In the genomic region with DNA sequence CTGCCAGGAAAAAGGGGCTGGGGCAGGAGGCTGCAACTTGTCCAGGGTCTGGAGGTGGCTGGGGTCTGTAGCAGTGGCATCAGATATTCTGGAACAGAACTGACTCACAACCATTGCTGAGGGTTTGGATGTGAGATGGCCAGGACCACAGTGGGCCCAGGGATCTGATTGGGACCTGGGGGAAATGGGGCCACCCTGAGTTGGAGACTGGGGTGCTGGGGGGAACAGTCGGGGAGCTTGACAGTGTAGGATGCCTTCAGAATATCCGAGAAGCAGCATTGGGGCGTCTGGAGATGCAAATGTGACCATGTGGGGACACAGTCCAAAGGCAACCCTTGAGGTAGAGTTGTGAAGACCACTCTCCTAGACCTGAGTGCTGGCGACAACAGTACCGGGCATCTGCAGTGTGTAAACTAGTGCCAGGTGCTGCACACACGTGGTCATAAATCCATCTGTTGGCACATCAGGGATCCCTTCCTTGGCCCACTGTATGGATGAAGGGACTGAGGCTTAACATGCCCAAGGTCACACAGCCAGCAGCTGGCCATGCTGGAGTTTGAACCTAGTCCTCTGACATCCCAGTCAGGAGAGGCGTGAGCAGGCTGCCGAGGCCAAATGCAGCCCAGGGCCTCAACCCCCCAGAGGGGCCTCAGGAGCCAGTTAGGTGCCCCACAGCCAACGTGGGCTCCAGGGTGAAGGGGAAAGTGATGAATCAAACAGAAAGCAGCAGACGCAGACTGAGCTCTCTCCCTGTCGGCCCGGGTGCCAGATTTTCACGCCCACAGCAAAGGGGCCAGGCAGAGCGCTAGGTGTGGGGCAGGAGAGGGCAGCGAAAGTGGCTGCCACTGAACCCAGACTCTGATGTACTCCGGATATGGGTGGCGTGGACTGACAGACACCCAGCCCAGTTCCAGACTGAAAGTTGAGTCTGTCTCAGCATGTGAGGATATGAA, we compare ENCODE assay signal across 9 cellular contexts. TPM values are rescaled to one million over a fixed set of nuclear protein-coding genes. Genes with fewer than 3 reads are reported as not detected.
DNase-seq lines count a peak whose midpoint lies in the region; ATAC-seq, FAIRE-seq and TF ChIP-seq lines count a peak whose summit lies in the region.
"Had no signal": no experiment of that assay in that cellular context is flagged by ENCODE, and none has a peak within 500 bp of the region (broad histone marks: within the 10 kb centered on the region; RNA-seq: fewer than 3 reads in every experiment).

No MANE protein-coding gene starts in this region.

- intact Hi-C loops in heart left ventricle (cut with DNase I) (loop anchor here in 1 of 10 donors (2.0 kb wide), 1 partner anchor 13 kb away; no protein-coding TSS in a partner anchor), Right ventricle myocardium superior (cut with DNase I) (no loop called here), HepG2 (cut with micrococcal nuclease; ENCODE audit: unreplicated experiment) (loop anchor here (2.0 kb wide), 1 partner anchor 15 kb away; no protein-coding TSS in a partner anchor)

- CTCF ChIA-PET in activated CD8-positive, alpha-beta T cell treated with anti-CD3 and anti-CD28 coated beads, Interleukin-2, amount 10 ng/mL, durations not matched to agents 7 days and 5 days (lab: Charles Lee) = interaction anchor here (3.1 to 11.1 kb wide), 3 partner anchors 7 to 21 kb away, joined by 15 to 535 read pairs (median 387); a partner anchor contains a TSS
- CTCF ChIA-PET in HepG2 (lab: Yijun Ruan, JAX; ENCODE audit: low intra/inter-chr PET ratio, low total read pairs) = interaction anchor here (1.0 kb wide), 1 partner anchor 26 kb away, joined by 3 read pairs; no protein-coding TSS in a partner anchor

- no peaks in the 10 kb centered on the region for H4K20me1 ChIP-seq in HepG2 (ENCODE audit: insufficient read depth, low read length)

- TF ChIP-seq RAD21 in HepG2 (CRISPR knock-in tag; IDR thresholded peaks at IDR 0.05) = peak; percentile 40; the same call in 1 of the 2 replicates

- peaks cover 60% of the 10 kb centered on the region for H3K36me3 Mint-ChIP-seq in activated CD8-positive, alpha-beta T cell treated with anti-CD3 and anti-CD28 coated beads, Interleukin-2, amount 10 ng/mL, durations not matched to agents 7 days and 5 days (ENCODE audit: low read depth)
- H3K36me3 Mint-ChIP-seq in stimulated activated naive CD8-positive, alpha-beta T cell treated with anti-CD3 and anti-CD28 coated beads, Interleukin-15, Interleukin-2, amounts not matched to agents 100 ng/mL and 50 ng/mL, for 24 hours (ENCODE audit: low read depth) = peaks cover 23% of the 10 kb centered on the region

- FAIRE-seq in HepG2 (lab: Jason Lieb, UNC) = peak; percentile 52

- no peak for DNase-seq in heart left ventricle
- DNase-seq in Right ventricle myocardium superior = no peak
- DNase-seq in activated CD8-positive, alpha-beta T cell treated with anti-CD3 and anti-CD28 coated beads, Interleukin-2, amount 10 ng/mL, durations not matched to agents 7 days and 5 days = peak; percentile 78
- DNase-seq in HepG2 (ENCODE audit: low spot score) = peak; percentile 57
- no peak for DNase-seq in NCI-H446 treated with DMSO at 0.1 percent for 48 hours (lab: John Stamatoyannopoulos, UW)
- no peak for DNase-seq in NCI-H345 (lab: John Stamatoyannopoulos, UW)
- DNase-seq: Kasumi-1 had no signal

- peak in 1 of 2 experiments; percentile 76; a peak in 3 of 4 replicates for TF ChIP-seq EP300 in HepG2 (IDR thresholded peaks at IDR 0.05; ENCODE audit: low read depth in 2 of 2, low read length in 2 of 2)
- peak; percentile 36; the same call in 1 of the 2 replicates for TF ChIP-seq EP300 in HepG2 (CRISPR knock-in tag; IDR thresholded peaks at IDR 0.05; ENCODE audit: borderline replicate concordance)

- H2AFZ ChIP-seq in HepG2 (ENCODE audit: low read length) = no peak overlapping the region

- H3K79me2 ChIP-seq in HepG2 (ENCODE audit: insufficient read depth, low read length) = no peaks in the 10 kb centered on the region

- H3K4me1 Mint-ChIP-seq in activated CD8-positive, alpha-beta T cell treated with anti-CD3 and anti-CD28 coated beads, Interleukin-2, amount 10 ng/mL, durations not matched to agents 7 days and 5 days (ENCODE audit: low read depth) = peaks cover 97% of the 10 kb centered on the region
- peaks cover 98% of the 10 kb centered on the region for H3K4me1 Mint-ChIP-seq in stimulated activated naive CD8-positive, alpha-beta T cell treated with anti-CD3 and anti-CD28 coated beads, Interleukin-15, Interleukin-2, amounts not matched to agents 100 ng/mL and 50 ng/mL, for 24 hours (ENCODE audit: low read depth)

- peak overlapping the region; percentile 98 for H3K27ac Mint-ChIP-seq in activated CD8-positive, alpha-beta T cell treated with anti-CD3 and anti-CD28 coated beads, Interleukin-2, amount 10 ng/mL, durations not matched to agents 7 days and 5 days
- peak overlapping the region; percentile 93 for H3K27ac Mint-ChIP-seq in stimulated activated naive CD8-positive, alpha-beta T cell treated with anti-CD3 and anti-CD28 coated beads, Interleukin-15, Interleukin-2, amounts not matched to agents 100 ng/mL and 50 ng/mL, for 24 hours

- H3K36me3 ChIP-seq in heart left ventricle (peaks cover 0 to 3% (median 0%) of the 10 kb centered on the region in 9 donors), HepG2 (replicated peaks in 1 of 2; ENCODE audit: control insufficient read depth in 1 of 2, insufficient read depth in 2 of 2, low read length in 2 of 2) (no peaks in the 10 kb centered on the region)

- POLR2A ChIA-PET in activated CD8-positive, alpha-beta T cell treated with anti-CD3 and anti-CD28 coated beads, Interleukin-2, amount 10 ng/mL, durations not matched to agents 7 days and 5 days (lab: Charles Lee) = interaction anchor here (0.6 to 11.1 kb wide), 7 partner anchors 14 to 1690 kb away, joined by 3 to 970 read pairs (median 7); a partner anchor contains a TSS
- POLR2A ChIA-PET in HepG2 (lab: Yijun Ruan, JAX) = interaction anchor here (0.9 to 5.7 kb wide), 11 partner anchors 9 to 251 kb away, joined by 3 to 176 read pairs (median 7); a partner anchor contains a TSS

- H3K27ac ChIP-seq in heart left ventricle = peak overlapping the region in 10 of 12 donors; percentile 27 to 96 (median 78)
- peak overlapping the region; percentile 99 for H3K27ac ChIP-seq in HepG2 (ENCODE audit: extremely low read length, insufficient read depth, low read length)

- BruUV-seq in HepG2 (replicated peaks; lab: Mats Ljungman, UMichigan) = no TSS peak

- peak overlapping the region; percentile 62 for H3K4me3 Mint-ChIP-seq in activated CD8-positive, alpha-beta T cell treated with anti-CD3 and anti-CD28 coated beads, Interleukin-2, amount 10 ng/mL, durations not matched to agents 7 days and 5 days
- H3K4me3 Mint-ChIP-seq in stimulated activated naive CD8-positive, alpha-beta T cell treated with anti-CD3 and anti-CD28 coated beads, Interleukin-15, Interleukin-2, amounts not matched to agents 100 ng/mL and 50 ng/mL, for 24 hours = peak overlapping the region; percentile 61

- H3K4me1 ChIP-seq in heart left ventricle (peaks cover 5 to 82% (median 54%) of the 10 kb centered on the region in 12 donors), HepG2 (ENCODE audit: insufficient read depth, low read length) (peaks cover 100% of the 10 kb centered on the region)

- H3K9me3 ChIP-seq in heart left ventricle = no peaks in the 10 kb centered on the region
- H3K9me3 ChIP-seq in HepG2 (ENCODE audit: low read length) = no peaks in the 10 kb centered on the region

- no peak for TF ChIP-seq POLR2A in heart left ventricle (IDR thresholded peaks at IDR 0.05)
- peak; percentile 40 to 44; a peak in 2 of 4 replicates for TF ChIP-seq POLR2A in HepG2 (IDR thresholded peaks at IDR 0.05; ENCODE audit: insufficient read depth in 1 of 2, low read depth in 2 of 2, low read length in 2 of 2)

- peak overlapping the region; percentile 79 for H3K4me2 ChIP-seq in HepG2 (ENCODE audit: low read depth, low read length)

- 61 to 70% (median 67%) methylated on average over 17 of the region's 17 CpGs for WGBS in heart left ventricle, 4 donors
- 33% methylated on average over 14 of the region's 17 CpGs for WGBS in HepG2 (ENCODE audit: low lambda C conversion rate)

- no peaks in the 10 kb centered on the region for H3K9me3 Mint-ChIP-seq in activated CD8-positive, alpha-beta T cell treated with anti-CD3 and anti-CD28 coated beads, Interleukin-2, amount 10 ng/mL, durations not matched to agents 7 days and 5 days (ENCODE audit: insufficient read depth)
- no peaks in the 10 kb centered on the region for H3K9me3 Mint-ChIP-seq in stimulated activated naive CD8-positive, alpha-beta T cell treated with anti-CD3 and anti-CD28 coated beads, Interleukin-15, Interleukin-2, amounts not matched to agents 100 ng/mL and 50 ng/mL, for 24 hours

- TF ChIP-seq CTCF in heart left ventricle (IDR thresholded peaks at IDR 0.05) (no peak), HepG2 (CRISPR knock-in tag; IDR thresholded peaks at IDR 0.05) (no peak)

- H3K9ac ChIP-seq in HepG2 (ENCODE audit: insufficient read depth, low read depth, low read length) = peak overlapping the region; percentile 79

- no peaks in the 10 kb centered on the region for H3K27me3 Mint-ChIP-seq in activated CD8-positive, alpha-beta T cell treated with anti-CD3 and anti-CD28 coated beads, Interleukin-2, amount 10 ng/mL, durations not matched to agents 7 days and 5 days (ENCODE audit: low read depth)
- no peaks in the 10 kb centered on the region for H3K27me3 Mint-ChIP-seq in stimulated activated naive CD8-positive, alpha-beta T cell treated with anti-CD3 and anti-CD28 coated beads, Interleukin-15, Interleukin-2, amounts not matched to agents 100 ng/mL and 50 ng/mL, for 24 hours

- no peak for ATAC-seq in heart left ventricle
- no peak for ATAC-seq in Right ventricle myocardium superior (ENCODE audit: poor library complexity)
- peak; percentile 41 for ATAC-seq in activated CD8-positive, alpha-beta T cell treated with anti-CD3 and anti-CD28 coated beads, Interleukin-2, amount 10 ng/mL, durations not matched to agents 7 days and 5 days
- peak; percentile 55 for ATAC-seq in HepG2
- no peak for ATAC-seq in GM21515 (IDR thresholded peaks at IDR 0.05; ENCODE audit: unreplicated experiment)

- no peaks in the 10 kb centered on the region for H3K27me3 ChIP-seq in heart left ventricle
- no peaks in the 10 kb centered on the region; a peak in 1 of 5 replicates for H3K27me3 ChIP-seq in HepG2 (ENCODE audit: control insufficient read depth in 1 of 2, insufficient read depth in 2 of 2, low read length in 2 of 2)

- H3K4me3 ChIP-seq in heart left ventricle (no peak overlapping the region), HepG2 (replicated peaks in 1 of 3; ENCODE audit: insufficient read depth in 1 of 3, low read depth in 2 of 3, low read length in 3 of 3) (peak overlapping the region in 2 of 3 experiments; percentile 21 to 49; a peak in 3 of 6 replicates)

- in situ Hi-C loops in HepG2 (cut with HindIII; ENCODE audit: extremely low pct_ligation_motif_present, low pct_unique_long_range_greater_than_20kb) = no loop called here

RNA-seq across cellular contexts. Expression of a gene that starts 18.8 kb away (rescaled TPM):
- total RNA-seq in heart left ventricle = 10 to 100 TPM in 7 of 9 donors, 1 to 10 TPM in 2; 7.8 to 19.7 (median 13.8) TPM
- 10 to 100 TPM; 10.9 to 16.7 TPM for polyA plus RNA-seq in heart left ventricle
- 19.5 TPM for total RNA-seq in Right ventricle myocardium superior
- total RNA-seq in activated CD8-positive, alpha-beta T cell treated with anti-CD3 and anti-CD28 coated beads, Interleukin-2, amount 10 ng/mL, durations not matched to agents 7 days and 5 days = 10 to 100 TPM; 83.3 to 86.0 TPM
- total RNA-seq in HepG2 (2016; rRNA removed; fragmentation: Illumina TruSeq; extraction: Trizol) = 6.3 and 9.8 TPM in 2 replicates
- 3.3 and 3.8 TPM in 2 replicates for total RNA-seq in HepG2 (2016; cell fraction: cytosol; rRNA removed; fragmentation: Illumina TruSeq; extraction: Trizol; ENCODE audit: low read depth)
- total RNA-seq in HepG2 (2016; cell fraction: insoluble cytoplasmic fraction; rRNA removed; fragmentation: Illumina TruSeq; extraction: Trizol) = 4.7 and 8.7 TPM in 2 replicates
- 6.7 and 7.4 TPM in 2 replicates for total RNA-seq in HepG2 (2016; cell fraction: membrane; rRNA removed; fragmentation: Illumina TruSeq; extraction: Trizol)
- 10.1 and 13.3 TPM in 2 replicates for total RNA-seq in HepG2 (2016; cell fraction: nucleus; rRNA removed; fragmentation: Illumina TruSeq; extraction: Trizol)
- 12.6 and 16.2 TPM in 2 replicates for polyA plus RNA-seq in HepG2 (2011; rRNA removed)
- 6.7 and 8.8 TPM in 2 replicates for polyA plus RNA-seq in HepG2 (2011; cell fraction: cytosol; rRNA removed)
- 54.5 and 63.4 TPM in 2 replicates for polyA plus RNA-seq in HepG2 (2011; cell fraction: nucleus; rRNA removed)
- 7.1 and 8.2 TPM in 2 replicates for polyA plus RNA-seq in HepG2 (2012)
- 4.2 and 5.6 TPM in 2 replicates for polyA plus RNA-seq in HepG2 (2016; cell fraction: cytosol; fragmentation: Illumina TruSeq; extraction: Trizol; ENCODE audit: low read depth)
- 3.7 and 6.3 TPM in 2 replicates for polyA plus RNA-seq in HepG2 (2016; cell fraction: insoluble cytoplasmic fraction; fragmentation: Illumina TruSeq; extraction: Trizol; ENCODE audit: low read depth)
- 4.9 TPM in 2 replicates for polyA plus RNA-seq in HepG2 (2016; cell fraction: membrane; fragmentation: Illumina TruSeq; extraction: Trizol; ENCODE audit: low read depth)
- 20.5 and 21.1 TPM in 2 replicates for polyA plus RNA-seq in HepG2 (2016; cell fraction: nucleus; fragmentation: Illumina TruSeq; extraction: Trizol; ENCODE audit: insufficient read depth, low read depth)
- polyA minus RNA-seq in HepG2 (2011; rRNA and poly(A)+ RNA removed; ENCODE audit: low replicate concordance) = 15.2 and 19.7 TPM in 2 replicates
- 2.2 and 4.5 TPM in 2 replicates for polyA minus RNA-seq in HepG2 (2011; cell fraction: cytosol; rRNA and poly(A)+ RNA removed)
- polyA minus RNA-seq in HepG2 (2011; cell fraction: nucleus; rRNA and poly(A)+ RNA removed) = 25.0 and 25.6 TPM in 2 replicates

RNA-seq across cellular contexts. Expression of a gene that starts 20.5 kb away (rescaled TPM):
- total RNA-seq in heart left ventricle = 10 to 100 TPM; 25.4 to 56.8 (median 40.0) TPM
- 10 to 100 TPM; 28.7 to 28.9 TPM for polyA plus RNA-seq in heart left ventricle
- total RNA-seq in Right ventricle myocardium superior = 53.1 TPM
- total RNA-seq in activated CD8-positive, alpha-beta T cell treated with anti-CD3 and anti-CD28 coated beads, Interleukin-2, amount 10 ng/mL, durations not matched to agents 7 days and 5 days = 10 to 100 TPM; 58.5 to 61.6 TPM
- 1.2 and 1.6 TPM in 2 replicates for total RNA-seq in HepG2 (2016; rRNA removed; fragmentation: Illumina TruSeq; extraction: Trizol)
- total RNA-seq in HepG2 (2016; cell fraction: cytosol; rRNA removed; fragmentation: Illumina TruSeq; extraction: Trizol; ENCODE audit: low read depth) = 1.2 and 1.5 TPM in 2 replicates
- 0.88 and 1.5 TPM in 2 replicates for total RNA-seq in HepG2 (2016; cell fraction: insoluble cytoplasmic fraction; rRNA removed; fragmentation: Illumina TruSeq; extraction: Trizol)
- 2.2 and 3.1 TPM in 2 replicates for total RNA-seq in HepG2 (2016; cell fraction: membrane; rRNA removed; fragmentation: Illumina TruSeq; extraction: Trizol)
- 0.97 and 1.1 TPM in 2 replicates for total RNA-seq in HepG2 (2016; cell fraction: nucleus; rRNA removed; fragmentation: Illumina TruSeq; extraction: Trizol)
- 4.6 and 4.8 TPM in 2 replicates for polyA plus RNA-seq in HepG2 (2011; rRNA removed)
- 3.8 and 4.2 TPM in 2 replicates for polyA plus RNA-seq in HepG2 (2011; cell fraction: cytosol; rRNA removed)
- polyA plus RNA-seq in HepG2 (2011; cell fraction: nucleus; rRNA removed) = 8.1 and 8.7 TPM in 2 replicates
- 1.7 and 1.8 TPM in 2 replicates for polyA plus RNA-seq in HepG2 (2012)
- 1.5 and 1.8 TPM in 2 replicates for polyA plus RNA-seq in HepG2 (2016; cell fraction: cytosol; fragmentation: Illumina TruSeq; extraction: Trizol; ENCODE audit: low read depth)
- polyA plus RNA-seq in HepG2 (2016; cell fraction: insoluble cytoplasmic fraction; fragmentation: Illumina TruSeq; extraction: Trizol; ENCODE audit: low read depth) = 0.85 and 1.2 TPM in 2 replicates
- 2.3 and 2.4 TPM in 2 replicates for polyA plus RNA-seq in HepG2 (2016; cell fraction: membrane; fragmentation: Illumina TruSeq; extraction: Trizol; ENCODE audit: low read depth)
- 1.6 and 2.3 TPM in 2 replicates for polyA plus RNA-seq in HepG2 (2016; cell fraction: nucleus; fragmentation: Illumina TruSeq; extraction: Trizol; ENCODE audit: insufficient read depth, low read depth)
- 6.2 and 6.4 TPM in 2 replicates for polyA minus RNA-seq in HepG2 (2011; rRNA and poly(A)+ RNA removed; ENCODE audit: low replicate concordance)
- polyA minus RNA-seq in HepG2 (2011; cell fraction: cytosol; rRNA and poly(A)+ RNA removed) = 1.5 and 2.3 TPM in 2 replicates
- 1.8 and 3.5 TPM in 2 replicates for polyA minus RNA-seq in HepG2 (2011; cell fraction: nucleus; rRNA and poly(A)+ RNA removed)

RNA-seq across cellular contexts. Expression of a gene that starts 23.5 kb away (rescaled TPM):
- total RNA-seq in heart left ventricle (10 to 100 TPM; 10.1 to 57.0 (median 20.3) TPM), Right ventricle myocardium superior (8.0 TPM), HepG2 (2016; rRNA removed; fragmentation: Illumina TruSeq; extraction: Trizol) (0.73 and 0.91 TPM in 2 replicates)
- polyA plus RNA-seq in heart left ventricle (10 to 100 TPM in 1 of 2 donors, 1 to 10 TPM in 1; 6.9 to 30.1 TPM), HepG2 (2011; rRNA removed) (1.5 and 2.8 TPM in 2 replicates)
- 100 to 1,000 TPM; 380 to 394 TPM for total RNA-seq in activated CD8-positive, alpha-beta T cell treated with anti-CD3 and anti-CD28 coated beads, Interleukin-2, amount 10 ng/mL, durations not matched to agents 7 days and 5 days
- 0.20 and 0.44 TPM in 2 replicates for total RNA-seq in HepG2 (2016; cell fraction: cytosol; rRNA removed; fragmentation: Illumina TruSeq; extraction: Trizol; ENCODE audit: low read depth)
- total RNA-seq in HepG2 (2016; cell fraction: insoluble cytoplasmic fraction; rRNA removed; fragmentation: Illumina TruSeq; extraction: Trizol) = 0.82 and 1.2 TPM in 2 replicates
- 1.2 and 1.4 TPM in 2 replicates for total RNA-seq in HepG2 (2016; cell fraction: membrane; rRNA removed; fragmentation: Illumina TruSeq; extraction: Trizol)
- 0.81 and 0.85 TPM in 2 replicates for total RNA-seq in HepG2 (2016; cell fraction: nucleus; rRNA removed; fragmentation: Illumina TruSeq; extraction: Trizol)
- polyA plus RNA-seq in HepG2 (2011; cell fraction: cytosol; rRNA removed) = 1.5 and 1.7 TPM in 2 replicates
- polyA plus RNA-seq in HepG2 (2011; cell fraction: nucleus; rRNA removed) = 4.4 and 7.4 TPM in 2 replicates
- 2.1 and 2.9 TPM in 2 replicates for polyA plus RNA-seq in HepG2 (2012)
- 0.21 and 0.27 TPM in 2 replicates for polyA plus RNA-seq in HepG2 (2016; cell fraction: cytosol; fragmentation: Illumina TruSeq; extraction: Trizol; ENCODE audit: low read depth)
- 1.9 and 2.2 TPM in 2 replicates for polyA plus RNA-seq in HepG2 (2016; cell fraction: insoluble cytoplasmic fraction; fragmentation: Illumina TruSeq; extraction: Trizol; ENCODE audit: low read depth)
- polyA plus RNA-seq in HepG2 (2016; cell fraction: membrane; fragmentation: Illumina TruSeq; extraction: Trizol; ENCODE audit: low read depth) = 0.84 and 1.0 TPM in 2 replicates
- polyA plus RNA-seq in HepG2 (2016; cell fraction: nucleus; fragmentation: Illumina TruSeq; extraction: Trizol; ENCODE audit: insufficient read depth, low read depth) = 1.9 and 3.2 TPM in 2 replicates
- 1.9 and 6.3 TPM in 2 replicates for polyA minus RNA-seq in HepG2 (2011; rRNA and poly(A)+ RNA removed; ENCODE audit: low replicate concordance)
- 1.6 and 2.8 TPM in 2 replicates for polyA minus RNA-seq in HepG2 (2011; cell fraction: cytosol; rRNA and poly(A)+ RNA removed)
- 2.6 and 4.6 TPM in 2 replicates for polyA minus RNA-seq in HepG2 (2011; cell fraction: nucleus; rRNA and poly(A)+ RNA removed)

RNA-seq across cellular contexts. Expression of a gene that starts 28.9 kb away (rescaled TPM):
- 100 to 1,000 TPM; 239 to 398 (median 316) TPM for total RNA-seq in heart left ventricle
- polyA plus RNA-seq in heart left ventricle = 100 to 1,000 TPM; 226 to 247 TPM
- 430 TPM for total RNA-seq in Right ventricle myocardium superior
- 100 to 1,000 TPM; 224 to 225 TPM for total RNA-seq in activated CD8-positive, alpha-beta T cell treated with anti-CD3 and anti-CD28 coated beads, Interleukin-2, amount 10 ng/mL, durations not matched to agents 7 days and 5 days
- total RNA-seq in HepG2 (2016; rRNA removed; fragmentation: Illumina TruSeq; extraction: Trizol) = 41.2 and 48.5 TPM in 2 replicates
- 18.9 and 21.3 TPM in 2 replicates for total RNA-seq in HepG2 (2016; cell fraction: cytosol; rRNA removed; fragmentation: Illumina TruSeq; extraction: Trizol; ENCODE audit: low read depth)
- total RNA-seq in HepG2 (2016; cell fraction: insoluble cytoplasmic fraction; rRNA removed; fragmentation: Illumina TruSeq; extraction: Trizol) = 40.5 and 43.9 TPM in 2 replicates
- total RNA-seq in HepG2 (2016; cell fraction: membrane; rRNA removed; fragmentation: Illumina TruSeq; extraction: Trizol) = 51.7 and 60.5 TPM in 2 replicates
- total RNA-seq in HepG2 (2016; cell fraction: nucleus; rRNA removed; fragmentation: Illumina TruSeq; extraction: Trizol) = 21.2 and 24.7 TPM in 2 replicates
- polyA plus RNA-seq in HepG2 (2011; rRNA removed) = 39.9 and 46.2 TPM in 2 replicates
- polyA plus RNA-seq in HepG2 (2011; cell fraction: cytosol; rRNA removed) = 40.2 and 41.3 TPM in 2 replicates
- polyA plus RNA-seq in HepG2 (2011; cell fraction: nucleus; rRNA removed) = 23.0 and 28.1 TPM in 2 replicates
- 21.8 and 22.2 TPM in 2 replicates for polyA plus RNA-seq in HepG2 (2012)
- 23.5 and 31.3 TPM in 2 replicates for polyA plus RNA-seq in HepG2 (2016; cell fraction: cytosol; fragmentation: Illumina TruSeq; extraction: Trizol; ENCODE audit: low read depth)
- polyA plus RNA-seq in HepG2 (2016; cell fraction: insoluble cytoplasmic fraction; fragmentation: Illumina TruSeq; extraction: Trizol; ENCODE audit: low read depth) = 53.8 and 56.3 TPM in 2 replicates
- polyA plus RNA-seq in HepG2 (2016; cell fraction: membrane; fragmentation: Illumina TruSeq; extraction: Trizol; ENCODE audit: low read depth) = 50.2 and 54.3 TPM in 2 replicates
- polyA plus RNA-seq in HepG2 (2016; cell fraction: nucleus; fragmentation: Illumina TruSeq; extraction: Trizol; ENCODE audit: insufficient read depth, low read depth) = 31.0 and 31.6 TPM in 2 replicates
- 48.5 and 89.7 TPM in 2 replicates for polyA minus RNA-seq in HepG2 (2011; rRNA and poly(A)+ RNA removed; ENCODE audit: low replicate concordance)
- 15.7 and 16.5 TPM in 2 replicates for polyA minus RNA-seq in HepG2 (2011; cell fraction: cytosol; rRNA and poly(A)+ RNA removed)
- 13.4 and 16.9 TPM in 2 replicates for polyA minus RNA-seq in HepG2 (2011; cell fraction: nucleus; rRNA and poly(A)+ RNA removed)

Comparison
In these comparisons a context has a peak if more than half of its experiments do, and no peak if none do; other contexts are left out.
1. ATAC-seq: peak in activated CD8-positive, alpha-beta T cell treated with anti-CD3 and anti-CD28 coated beads, Interleukin-2, amount 10 ng/mL, durations not matched to agents 7 days and 5 days (single experiment) and HepG2 (single experiment); none in heart left ventricle (0 of 4), Right ventricle myocardium superior (single experiment) and GM21515 (single experiment).
2. DNase-seq: peak in activated CD8-positive, alpha-beta T cell treated with anti-CD3 and anti-CD28 coated beads, Interleukin-2, amount 10 ng/mL, durations not matched to agents 7 days and 5 days (single experiment) and HepG2 (single experiment); none in heart left ventricle (0 of 5), Right ventricle myocardium superior (single experiment), NCI-H446 treated with DMSO at 0.1 percent for 48 hours (single experiment) and NCI-H345 (single experiment).
3. H3K4me3 ChIP-seq: peak in HepG2 (2 of 3); none in heart left ventricle (0 of 12).
4. POLR2A ChIP-seq: peak in HepG2 (2 of 2); none in heart left ventricle (0 of 2).
5. RNA of a gene that starts 20.5 kb away (total RNA-seq): 58.5 to 61.6 TPM in activated CD8-positive, alpha-beta T cell treated with anti-CD3 and anti-CD28 coated beads, Interleukin-2, amount 10 ng/mL, durations not matched to agents 7 days and 5 days, 53.1 TPM in Right ventricle myocardium superior (single experiment) and 25.4 to 56.8 TPM in heart left ventricle; 0.88 to 3.1 TPM in HepG2; every median in the first group is over 4 times any median in the second.
6. RNA of a gene that starts 23.5 kb away (total RNA-seq): 380 to 394 TPM in activated CD8-positive, alpha-beta T cell treated with anti-CD3 and anti-CD28 coated beads, Interleukin-2, amount 10 ng/mL, durations not matched to agents 7 days and 5 days; 10.1 to 57.0 TPM in heart left ventricle, 8.0 TPM in Right ventricle myocardium superior (single experiment) and 0.20 to 1.4 TPM in HepG2; every median in the first group is over 4 times any median in the second.